In genomic region chr2:86241611-86242010, GRCh38 we compare ENCODE assay signal across 17 cellular contexts. TPM values are rescaled to one million over a fixed set of nuclear protein-coding genes. Genes with fewer than 3 reads are reported as not detected.
A peak's percentile ranks its signal among the peaks of the same experiment; 100 is the strongest.
DNase-seq lines count a peak whose midpoint lies in the region; ATAC-seq and TF ChIP-seq lines count a peak whose summit lies in the region.
"Had no signal": no experiment of that assay in that cellular context is flagged by ENCODE, and none has a peak within 500 bp of the region (broad histone marks: within the 10 kb centered on the region; RNA-seq: fewer than 3 reads in every experiment).

No MANE protein-coding gene starts in this region.

- H3K9ac ChIP-seq in MM.1S (ENCODE audit: low read length) = no peak overlapping the region

- no peaks in the 10 kb centered on the region for H3K36me3 ChIP-seq in GM06990 (ENCODE audit: control insufficient read depth, insufficient read depth, low read length)
- H3K36me3 ChIP-seq in MM.1S (replicated peaks; ENCODE audit: insufficient read depth, low read length) = no peaks in the 10 kb centered on the region
- no peaks in the 10 kb centered on the region for H3K36me3 ChIP-seq in spleen
- no peaks in the 10 kb centered on the region for H3K36me3 ChIP-seq in ascending aorta

- H3K9me3 ChIP-seq in MM.1S (replicated peaks; ENCODE audit: insufficient read depth, low read length) (no peaks in the 10 kb centered on the region), spleen (no peaks in the 10 kb centered on the region), ascending aorta (no peaks in the 10 kb centered on the region)

- peaks cover 9% of the 10 kb centered on the region for H3F3A ChIP-seq in MM.1S (ENCODE audit: insufficient read depth, low read length)

- no peaks in the 10 kb centered on the region for H3K79me2 ChIP-seq in MM.1S (ENCODE audit: low read length)

- no peak for TF ChIP-seq POLR2A in spleen (IDR thresholded peaks at IDR 0.05)

- H3K4me3 ChIP-seq in GM06990 (replicated peaks; ENCODE audit: low read depth, low read length) = no peak overlapping the region
- no peak overlapping the region for H3K4me3 ChIP-seq in MM.1S (ENCODE audit: low read length)
- H3K4me3 ChIP-seq in spleen = no peak overlapping the region
- H3K4me3 ChIP-seq in ascending aorta = no peak overlapping the region
- H3K4me3 ChIP-seq: GM23338, SK-N-MC had no signal

- ATAC-seq in GM19035 (IDR thresholded peaks at IDR 0.05; ENCODE audit: unreplicated experiment) = no peak
- ATAC-seq: GM23338, T-cell had no signal

- H3K27ac ChIP-seq in MM.1S (ENCODE audit: low read length) = peak overlapping the region; percentile 31; the same call in 1 of the 2 replicates
- peak overlapping the region; percentile 74 for H3K27ac ChIP-seq in VCaP
- H3K27ac ChIP-seq in spleen = no peak overlapping the region
- H3K27ac ChIP-seq in ascending aorta = no peak overlapping the region
- H3K27ac ChIP-seq: SK-N-MC had no signal

- no peaks in the 10 kb centered on the region for H3K9me2 ChIP-seq in MM.1S (replicated peaks; ENCODE audit: insufficient read depth, low read length)

- H4K20me1 ChIP-seq in MM.1S (ENCODE audit: insufficient read depth, low read length) = no peaks in the 10 kb centered on the region

- TF ChIP-seq CTCF in GM06990 (IDR thresholded peaks at IDR 0.05; ENCODE audit: insufficient read depth, low read length, poor library complexity, severe bottlenecking) (no peak), MM.1S (IDR thresholded peaks at IDR 0.05; ENCODE audit: low read length) (no peak), VCaP (conservative IDR thresholded peaks at IDR 0.05) (no peak), spleen (IDR thresholded peaks at IDR 0.05 in 8 of 11, conservative IDR thresholded peaks at IDR 0.05 in 3 of 11) (no peak), ascending aorta (IDR thresholded peaks at IDR 0.05) (no peak)

- 0 out of 2 replicates have a peak overlapping the region, but pooled peaks have one; percentile 34 for H2AFZ ChIP-seq in MM.1S (ENCODE audit: low read length)
- H2AFZ ChIP-seq: GM23338 had no signal

- H3K4me1 ChIP-seq in MM.1S (ENCODE audit: low read length) (peaks cover 39% of the 10 kb centered on the region), spleen (peaks cover 0 to 62% (median 25%) of the 10 kb centered on the region in 6 donors), ascending aorta (peaks cover 3 to 5% of the 10 kb centered on the region in 2 donors)

- intact Hi-C loops in spleen (cut with DNase I; ENCODE audit: low total_unique reads) = no loop called here
- intact Hi-C loops in ascending aorta (cut with DNase I) = no loop called here

- peak; percentile 46 for DNase-seq in GM06990 (ENCODE audit: extremely low read depth, insufficient read length)
- DNase-seq in MM.1S = peak; percentile 36
- peak; percentile 73 for DNase-seq in spleen
- DNase-seq in ascending aorta (ENCODE audit: low spot score in 2 of 2) = no peak
- DNase-seq in GM19240 (ENCODE audit: insufficient read length, low spot score) = no peak
- DNase-seq: C1 segment of cervical spinal cord, DMS79 treated with DMSO at 0.1 percent for 48 hours, MV-4-11, NCI-H1436, NCI-H2029, NCI-H345, NCI-H524 treated with DMSO at 0.1 percent for 48 hours, T-cell had no signal

- H3K27me3 ChIP-seq in GM06990 (replicated peaks; ENCODE audit: control insufficient read depth, insufficient read depth, low read length) (no peaks in the 10 kb centered on the region), MM.1S (replicated peaks; ENCODE audit: insufficient read depth, low read length) (no peaks in the 10 kb centered on the region), spleen (replicated peaks in 1 of 7) (no peaks in the 10 kb centered on the region), ascending aorta (no peaks in the 10 kb centered on the region)

- 0 out of 2 replicates have a peak overlapping the region, but pooled peaks have one; percentile 5 for H3K4me2 ChIP-seq in MM.1S (ENCODE audit: low read depth, low read length)
- H3K4me2 ChIP-seq: GM23338 had no signal

- WGBS in spleen, 5 donors = 44 to 56% (median 48%) methylated on average over 6 of the region's 6 CpGs

RNA-seq across cellular contexts. Expression of gene MRPL35, which starts 42.4 kb away (rescaled TPM):
- total RNA-seq in spleen (10 to 100 TPM; 16.4 to 42.5 (median 23.6) TPM), ascending aorta (4.7 TPM)
- 10 to 100 TPM; 24.5 to 36.6 (median 34.5) TPM for polyA plus RNA-seq in spleen

RNA-seq across cellular contexts. Expression of gene IMMT, which starts 46.3 kb away (rescaled TPM):
- total RNA-seq in spleen (10 to 100 TPM; 50.4 to 80.9 (median 72.2) TPM), ascending aorta (97.1 TPM)
- polyA plus RNA-seq in spleen = 10 to 100 TPM; 30.7 to 43.4 (median 35.1) TPM

Comparison
In these comparisons a context has a peak if more than half of its experiments do, and no peak if none do; other contexts are left out.
1. DNase-seq: peak in GM06990 (single experiment), MM.1S (single experiment) and spleen (single experiment); none in ascending aorta (0 of 2) and GM19240 (single experiment).
2. H3K27ac ChIP-seq: peak in MM.1S (single experiment) and VCaP (single experiment); none in spleen (0 of 8) and ascending aorta (0 of 2).